In the genomic region with DNA sequence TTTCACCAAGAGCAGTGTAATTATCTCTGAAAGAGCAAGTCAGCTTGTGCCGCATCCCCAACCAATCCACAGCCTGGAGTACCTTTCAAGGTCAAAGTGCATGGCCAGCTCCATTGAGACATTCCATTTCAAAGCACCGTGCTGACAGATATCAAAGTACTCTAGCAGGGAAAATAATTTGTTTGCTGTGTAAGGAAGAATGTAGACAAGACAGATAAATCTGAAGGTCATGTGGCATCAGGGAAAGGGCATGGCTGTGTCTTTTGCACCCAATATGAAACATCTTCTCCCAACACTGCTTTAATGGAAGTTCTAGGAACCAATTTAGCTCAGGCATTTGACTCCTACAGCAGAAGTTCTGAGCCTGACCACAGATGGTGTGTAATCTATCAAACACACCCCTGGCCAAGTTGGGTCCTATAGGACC, we compare ENCODE assay signal across 1 cellular context.
TF ChIP-seq lines count a peak whose summit lies in the region.

No MANE protein-coding gene starts in this region.

TF ChIP-seq in HepG2, 621 proteins besides CTCF, POLR2A, EP300 and RAD21 (continued from another document):
- TF ChIP-seq, protein P1, sequence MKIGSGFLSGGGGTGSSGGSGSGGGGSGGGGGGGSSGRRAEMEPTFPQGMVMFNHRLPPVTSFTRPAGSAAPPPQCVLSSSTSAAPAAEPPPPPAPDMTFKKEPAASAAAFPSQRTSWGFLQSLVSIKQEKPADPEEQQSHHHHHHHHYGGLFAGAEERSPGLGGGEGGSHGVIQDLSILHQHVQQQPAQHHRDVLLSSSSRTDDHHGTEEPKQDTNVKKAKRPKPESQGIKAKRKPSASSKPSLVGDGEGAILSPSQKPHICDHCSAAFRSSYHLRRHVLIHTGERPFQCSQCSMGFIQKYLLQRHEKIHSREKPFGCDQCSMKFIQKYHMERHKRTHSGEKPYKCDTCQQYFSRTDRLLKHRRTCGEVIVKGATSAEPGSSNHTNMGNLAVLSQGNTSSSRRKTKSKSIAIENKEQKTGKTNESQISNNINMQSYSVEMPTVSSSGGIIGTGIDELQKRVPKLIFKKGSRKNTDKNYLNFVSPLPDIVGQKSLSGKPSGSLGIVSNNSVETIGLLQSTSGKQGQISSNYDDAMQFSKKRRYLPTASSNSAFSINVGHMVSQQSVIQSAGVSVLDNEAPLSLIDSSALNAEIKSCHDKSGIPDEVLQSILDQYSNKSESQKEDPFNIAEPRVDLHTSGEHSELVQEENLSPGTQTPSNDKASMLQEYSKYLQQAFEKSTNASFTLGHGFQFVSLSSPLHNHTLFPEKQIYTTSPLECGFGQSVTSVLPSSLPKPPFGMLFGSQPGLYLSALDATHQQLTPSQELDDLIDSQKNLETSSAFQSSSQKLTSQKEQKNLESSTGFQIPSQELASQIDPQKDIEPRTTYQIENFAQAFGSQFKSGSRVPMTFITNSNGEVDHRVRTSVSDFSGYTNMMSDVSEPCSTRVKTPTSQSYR (CRISPR knock-in tag; IDR thresholded peaks at IDR 0.05; ENCODE audit: borderline replicate concordance), result peak; percentile 17; the same call in 1 of the 2 replicates
- 0 out of 2 replicates have a peak, but pooled peaks have one; percentile 40 for TF ChIP-seq KDM1A (CRISPR knock-in tag; IDR thresholded peaks at IDR 0.05)
- no peak for TF ChIP-seq ZNF652 (CRISPR knock-in tag; IDR thresholded peaks at IDR 0.05; ENCODE audit: borderline replicate concordance, low read depth)
- TF ChIP-seq, protein P2, sequence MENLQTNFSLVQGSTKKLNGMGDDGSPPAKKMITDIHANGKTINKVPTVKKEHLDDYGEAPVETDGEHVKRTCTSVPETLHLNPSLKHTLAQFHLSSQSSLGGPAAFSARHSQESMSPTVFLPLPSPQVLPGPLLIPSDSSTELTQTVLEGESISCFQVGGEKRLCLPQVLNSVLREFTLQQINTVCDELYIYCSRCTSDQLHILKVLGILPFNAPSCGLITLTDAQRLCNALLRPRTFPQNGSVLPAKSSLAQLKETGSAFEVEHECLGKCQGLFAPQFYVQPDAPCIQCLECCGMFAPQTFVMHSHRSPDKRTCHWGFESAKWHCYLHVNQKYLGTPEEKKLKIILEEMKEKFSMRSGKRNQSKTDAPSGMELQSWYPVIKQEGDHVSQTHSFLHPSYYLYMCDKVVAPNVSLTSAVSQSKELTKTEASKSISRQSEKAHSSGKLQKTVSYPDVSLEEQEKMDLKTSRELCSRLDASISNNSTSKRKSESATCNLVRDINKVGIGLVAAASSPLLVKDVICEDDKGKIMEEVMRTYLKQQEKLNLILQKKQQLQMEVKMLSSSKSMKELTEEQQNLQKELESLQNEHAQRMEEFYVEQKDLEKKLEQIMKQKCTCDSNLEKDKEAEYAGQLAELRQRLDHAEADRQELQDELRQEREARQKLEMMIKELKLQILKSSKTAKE (CRISPR knock-in tag; IDR thresholded peaks at IDR 0.05; ENCODE audit: borderline replicate concordance), result peak; percentile 51; the same call in 1 of the 2 replicates
- peak; percentile 54; the same call in 1 of the 2 replicates for TF ChIP-seq DPF2 (CRISPR knock-in tag; IDR thresholded peaks at IDR 0.05; ENCODE audit: borderline replicate concordance, low read depth)
- TF ChIP-seq PHF8 (CRISPR knock-in tag; IDR thresholded peaks at IDR 0.05), result no peak; the same call in 1 of the 2 replicates
- peak; percentile 44; the same call in 1 of the 2 replicates for TF ChIP-seq ATF1 (CRISPR knock-in tag; IDR thresholded peaks at IDR 0.05)
